In genomic region chr1:19074361-19074901, GRCh38 we compare ENCODE assay signal across 11 cellular contexts.
DNase-seq lines count a peak whose midpoint lies in the region; ATAC-seq and FAIRE-seq lines count a peak whose summit lies in the region.
"Had no signal": no experiment of that assay in that cellular context is flagged by ENCODE, and none has a peak within 500 bp of the region (broad histone marks: within the 10 kb centered on the region; RNA-seq: fewer than 3 reads in every experiment).

No MANE protein-coding gene starts in this region.

- peaks cover 36% of the 10 kb centered on the region for H3K4me1 ChIP-seq in BLaER1
- H3K4me1 ChIP-seq in small intestine (ENCODE audit: control insufficient read depth in 2 of 2, insufficient read depth in 1 of 2, low read depth in 1 of 2, low read length in 1 of 2): no peaks in the 10 kb centered on the region

- peak; percentile 43 to 49 for DNase-seq in activated CD4-positive, alpha-beta T cell treated with anti-CD3 and anti-CD28 coated beads for 4 hours
- no peak for DNase-seq in activated naive CD8-positive, alpha-beta T cell treated with anti-CD3 and anti-CD28 coated beads, Interleukin-2, amount 50 U/mL, for 24 hours
- DNase-seq in small intestine (peak; percentile 48), NCI-H187 (lab: John Stamatoyannopoulos, UW) (no peak), NCI-H82 (lab: John Stamatoyannopoulos, UW) (no peak)
- DNase-seq: HFFc6, PC-3 had no signal

- H3K9me3 Mint-ChIP-seq in activated naive CD8-positive, alpha-beta T cell treated with anti-CD3 and anti-CD28 coated beads, Interleukin-2, amount 50 U/mL, for 24 hours: no peaks in the 10 kb centered on the region
- H3K9me3 Mint-ChIP-seq: HFFc6 had no signal

- peak overlapping the region; percentile 60; the same call in 1 of the 2 replicates for H3K9ac ChIP-seq in BLaER1

- peak overlapping the region; percentile 43 for H3K27ac Mint-ChIP-seq in activated naive CD8-positive, alpha-beta T cell treated with anti-CD3 and anti-CD28 coated beads, Interleukin-2, amount 50 U/mL, for 24 hours
- H3K27ac Mint-ChIP-seq: HFFc6 had no signal

- H3K4me2 ChIP-seq in BLaER1: peak overlapping the region; percentile 65

- peaks cover 19% of the 10 kb centered on the region for H4K20me1 ChIP-seq in BLaER1

- H3K27ac ChIP-seq in BLaER1 (0 out of 2 replicates have a peak overlapping the region, but pooled peaks have one; percentile 48), small intestine (ENCODE audit: low read depth in 1 of 2, low read length in 1 of 2) (peak overlapping the region in 1 of 2 donors; percentile 20)

- ATAC-seq in activated naive CD8-positive, alpha-beta T cell treated with anti-CD3 and anti-CD28 coated beads, Interleukin-2, amount 50 U/mL, for 24 hours: peak; percentile 58
- ATAC-seq in GM21367 (IDR thresholded peaks at IDR 0.05; ENCODE audit: unreplicated experiment) (no peak), GM18498 (IDR thresholded peaks at IDR 0.05; ENCODE audit: unreplicated experiment) (no peak)

- no peak for FAIRE-seq in small intestine (lab: Jason Lieb, UNC)

- no peaks in the 10 kb centered on the region for H3K9me3 ChIP-seq in BLaER1
- H3K9me3 ChIP-seq in small intestine (ENCODE audit: control insufficient read depth, low read depth): no peaks in the 10 kb centered on the region
- H3K9me3 ChIP-seq: thoracic aorta had no signal

- H3K36me3 ChIP-seq in BLaER1: peaks cover 70% of the 10 kb centered on the region
- peaks cover 22 to 24% of the 10 kb centered on the region in 2 donors for H3K36me3 ChIP-seq in small intestine (ENCODE audit: control insufficient read depth in 2 of 2, insufficient read depth in 2 of 2, low read length in 2 of 2)

- H3K27me3 Mint-ChIP-seq in activated naive CD8-positive, alpha-beta T cell treated with anti-CD3 and anti-CD28 coated beads, Interleukin-2, amount 50 U/mL, for 24 hours: no peaks in the 10 kb centered on the region

- H3K4me3 Mint-ChIP-seq in activated naive CD8-positive, alpha-beta T cell treated with anti-CD3 and anti-CD28 coated beads, Interleukin-2, amount 50 U/mL, for 24 hours: no peak overlapping the region
- H3K4me3 Mint-ChIP-seq: HFFc6 had no signal

- H3K4me3 ChIP-seq in BLaER1 (no peak overlapping the region), small intestine (ENCODE audit: low read depth in 1 of 2, low read length in 2 of 2) (no peak overlapping the region)
- H3K4me3 ChIP-seq: thoracic aorta had no signal

- H3K4me1 Mint-ChIP-seq in activated naive CD8-positive, alpha-beta T cell treated with anti-CD3 and anti-CD28 coated beads, Interleukin-2, amount 50 U/mL, for 24 hours: peaks cover 30% of the 10 kb centered on the region

- H3K27me3 ChIP-seq in BLaER1: no peaks in the 10 kb centered on the region
- H3K27me3 ChIP-seq in small intestine (ENCODE audit: control insufficient read depth in 2 of 2, insufficient read depth in 2 of 2, low read length in 2 of 2): no peaks in the 10 kb centered on the region

- whole genome bisulfite sequencing in small intestine, 3 donors: 78 to 84% (median 80%) methylated on average over 17 of the region's 17 CpGs

- peaks cover 51% of the 10 kb centered on the region for H3K36me3 Mint-ChIP-seq in activated naive CD8-positive, alpha-beta T cell treated with anti-CD3 and anti-CD28 coated beads, Interleukin-2, amount 50 U/mL, for 24 hours (ENCODE audit: low read depth)

Comparison
In these comparisons a context has a peak if more than half of its experiments do, and no peak if none do; other contexts are left out.
1. DNase-seq: peak in activated CD4-positive, alpha-beta T cell treated with anti-CD3 and anti-CD28 coated beads for 4 hours (2 of 2) and small intestine (single experiment); none in activated naive CD8-positive, alpha-beta T cell treated with anti-CD3 and anti-CD28 coated beads, Interleukin-2, amount 50 U/mL, for 24 hours (single experiment), NCI-H187 (0 of 2) and NCI-H82 (single experiment).